In the genomic region with DNA sequence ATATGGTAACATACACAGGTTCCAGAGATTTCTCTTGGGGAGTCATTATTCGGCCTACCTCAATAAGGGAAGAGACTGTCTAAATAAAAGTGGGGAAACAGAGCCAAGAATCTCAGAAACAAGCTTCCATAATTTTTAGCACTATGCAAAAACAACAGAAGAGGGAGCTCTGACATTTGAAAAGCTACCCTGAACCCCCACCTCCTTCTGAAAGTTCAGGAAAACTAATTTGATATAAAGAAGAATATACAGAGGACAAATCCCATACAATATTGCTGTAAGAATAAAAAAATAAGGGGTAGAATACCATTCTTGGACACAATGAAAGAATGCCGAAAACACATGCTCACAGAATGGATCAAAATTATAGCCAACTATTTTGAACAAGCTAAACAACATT, we compare ENCODE assay signal across 10 cellular contexts. TPM values are rescaled to one million over a fixed set of nuclear protein-coding genes. Genes with fewer than 3 reads are reported as not detected.
DNase-seq lines count a peak whose midpoint lies in the region; ATAC-seq, FAIRE-seq and TF ChIP-seq lines count a peak whose summit lies in the region.
"Had no signal": no experiment of that assay in that cellular context is flagged by ENCODE, and none has a peak within 500 bp of the region (broad histone marks: within the 10 kb centered on the region; RNA-seq: fewer than 3 reads in every experiment).

No MANE protein-coding gene starts in this region.

- H4K20me1 ChIP-seq in DND-41 (ENCODE audit: insufficient read depth, low read length), result no peaks in the 10 kb centered on the region
- no peaks in the 10 kb centered on the region for H4K20me1 ChIP-seq in HepG2 (ENCODE audit: insufficient read depth, low read length)

- peaks cover 3% of the 10 kb centered on the region; the same call in 1 of the 2 replicates for H3K36me3 Mint-ChIP-seq in WTC11
- no peaks in the 10 kb centered on the region for H3K36me3 Mint-ChIP-seq in stimulated activated effector memory CD8-positive, alpha-beta T cell treated with anti-CD3 and anti-CD28 coated beads, Interleukin-12 subunit alpha, Interleukin-12 subunit beta, amount 100 ng/mL, for 72 hours
- H3K36me3 Mint-ChIP-seq in natural killer cell treated with Interleukin-12 subunit alpha and Interleukin-12 subunit beta and Interleukin-15 and Interleukin-18, amount 100 ng/mL, for 72 hours, result no peaks in the 10 kb centered on the region

- no peak for TF ChIP-seq RAD21 in HepG2 (CRISPR knock-in tag; IDR thresholded peaks at IDR 0.05)

- no peak for ATAC-seq in DND-41 (ENCODE audit: insufficient read depth, low read depth)
- ATAC-seq in WTC11, result no peak
- no peak for ATAC-seq in HepG2
- ATAC-seq in stimulated activated effector memory CD8-positive, alpha-beta T cell treated with anti-CD3 and anti-CD28 coated beads, Interleukin-12 subunit alpha, Interleukin-12 subunit beta, amount 100 ng/mL, for 72 hours, result no peak
- ATAC-seq in natural killer cell treated with Interleukin-12 subunit alpha and Interleukin-12 subunit beta and Interleukin-15 and Interleukin-18, amount 100 ng/mL, for 72 hours, result no peak
- ATAC-seq: naive thymus-derived CD4-positive, alpha-beta T cell had no signal

- H3K27ac Mint-ChIP-seq in WTC11, result peak overlapping the region; percentile 63; the same call in 1 of the 2 replicates
- no peak overlapping the region for H3K27ac Mint-ChIP-seq in stimulated activated effector memory CD8-positive, alpha-beta T cell treated with anti-CD3 and anti-CD28 coated beads, Interleukin-12 subunit alpha, Interleukin-12 subunit beta, amount 100 ng/mL, for 72 hours
- H3K27ac Mint-ChIP-seq in natural killer cell treated with Interleukin-12 subunit alpha and Interleukin-12 subunit beta and Interleukin-15 and Interleukin-18, amount 100 ng/mL, for 72 hours, result no peak overlapping the region
- H3K27ac Mint-ChIP-seq: naive thymus-derived CD4-positive, alpha-beta T cell had no signal

- CTCF ChIA-PET in WTC11 (lab: Charles Lee) (interaction anchor here (0.6 to 1.3 kb wide), 11 partner anchors 9 to 663 kb away, joined by 3 to 45 read pairs (median 4); a partner anchor contains a TSS), HepG2 (lab: Yijun Ruan, JAX; ENCODE audit: low intra/inter-chr PET ratio, low total read pairs) (interaction anchor here (1.4 kb wide), 1 partner anchor 26 kb away, joined by 7 read pairs; no protein-coding TSS in a partner anchor)

- intact Hi-C loops in HepG2 (cut with micrococcal nuclease; ENCODE audit: unreplicated experiment), result loop anchor here (2.0 kb wide), 1 partner anchor 26 kb away; no protein-coding TSS in a partner anchor

- H3K9ac ChIP-seq in DND-41 (ENCODE audit: low read depth, low read length), result no peak overlapping the region
- H3K9ac ChIP-seq in HepG2 (ENCODE audit: insufficient read depth, low read depth, low read length), result no peak overlapping the region

- H3K4me1 ChIP-seq in DND-41 (ENCODE audit: insufficient read depth, low read length) (no peaks in the 10 kb centered on the region), HepG2 (ENCODE audit: insufficient read depth, low read length) (no peaks in the 10 kb centered on the region)

- no peaks in the 10 kb centered on the region for H3K27me3 Mint-ChIP-seq in WTC11 (ENCODE audit: low read depth)
- H3K27me3 Mint-ChIP-seq in natural killer cell treated with Interleukin-12 subunit alpha and Interleukin-12 subunit beta and Interleukin-15 and Interleukin-18, amount 100 ng/mL, for 72 hours, result peaks cover 0 to 24% of the 10 kb centered on the region in 2 donors
- H3K27me3 Mint-ChIP-seq: naive thymus-derived CD4-positive, alpha-beta T cell had no signal

- peak; percentile 56 for TF ChIP-seq CTCF in DND-41 (IDR thresholded peaks at IDR 0.05; ENCODE audit: borderline replicate concordance, extremely low read depth, low read length, poor library complexity, severe bottlenecking)
- TF ChIP-seq CTCF in WTC11 (IDR thresholded peaks at IDR 0.05), result no peak
- TF ChIP-seq CTCF in HepG2 (CRISPR knock-in tag; IDR thresholded peaks at IDR 0.05), result peak; percentile 35; the same call in 1 of the 2 replicates

- H3K36me3 ChIP-seq in DND-41 (ENCODE audit: insufficient read depth, low read length), result no peaks in the 10 kb centered on the region
- H3K36me3 ChIP-seq in HepG2 (replicated peaks in 1 of 2; ENCODE audit: control insufficient read depth in 1 of 2, insufficient read depth in 2 of 2, low read length in 2 of 2), result no peaks in the 10 kb centered on the region

- no peaks in the 10 kb centered on the region for H3K79me2 ChIP-seq in DND-41 (ENCODE audit: insufficient read depth, low read length)
- H3K79me2 ChIP-seq in HepG2 (ENCODE audit: insufficient read depth, low read length), result no peaks in the 10 kb centered on the region

- no peak overlapping the region for H3K27ac ChIP-seq in DND-41 (ENCODE audit: low read length)
- H3K27ac ChIP-seq in HepG2 (ENCODE audit: extremely low read length, insufficient read depth, low read length), result no peak overlapping the region

- POLR2A ChIA-PET in WTC11 (lab: Charles Lee) (interaction anchor here (0.6 kb wide), 1 partner anchor 112 kb away, joined by 3 read pairs; no protein-coding TSS in a partner anchor), HepG2 (lab: Yijun Ruan, JAX) (no interaction called here)

- H3K4me1 Mint-ChIP-seq in WTC11, result peaks cover 26% of the 10 kb centered on the region
- H3K4me1 Mint-ChIP-seq in stimulated activated effector memory CD8-positive, alpha-beta T cell treated with anti-CD3 and anti-CD28 coated beads, Interleukin-12 subunit alpha, Interleukin-12 subunit beta, amount 100 ng/mL, for 72 hours, result no peaks in the 10 kb centered on the region
- H3K4me1 Mint-ChIP-seq in natural killer cell treated with Interleukin-12 subunit alpha and Interleukin-12 subunit beta and Interleukin-15 and Interleukin-18, amount 100 ng/mL, for 72 hours (ENCODE audit: low read depth in 2 of 2), result no peaks in the 10 kb centered on the region

- H3K4me3 Mint-ChIP-seq in WTC11, result no peak overlapping the region
- H3K4me3 Mint-ChIP-seq in stimulated activated effector memory CD8-positive, alpha-beta T cell treated with anti-CD3 and anti-CD28 coated beads, Interleukin-12 subunit alpha, Interleukin-12 subunit beta, amount 100 ng/mL, for 72 hours, result no peak overlapping the region
- no peak overlapping the region for H3K4me3 Mint-ChIP-seq in natural killer cell treated with Interleukin-12 subunit alpha and Interleukin-12 subunit beta and Interleukin-15 and Interleukin-18, amount 100 ng/mL, for 72 hours
- H3K4me3 Mint-ChIP-seq: naive thymus-derived CD4-positive, alpha-beta T cell had no signal

- no peak overlapping the region for H3K4me3 ChIP-seq in DND-41 (ENCODE audit: low read depth in 1 of 2, low read length in 2 of 2)
- H3K4me3 ChIP-seq in HepG2 (replicated peaks in 1 of 3; ENCODE audit: insufficient read depth in 1 of 3, low read depth in 2 of 3, low read length in 3 of 3), result no peak overlapping the region

- DNase-seq in DND-41 (no peak), HT1080 (ENCODE audit: low read depth) (peak; percentile 33), WTC11 (ENCODE audit: low spot score) (no peak), HepG2 (ENCODE audit: low spot score) (no peak), iPS-NIHi11 (ENCODE audit: low spot score) (no peak)
- DNase-seq in stimulated activated effector memory CD8-positive, alpha-beta T cell treated with anti-CD3 and anti-CD28 coated beads, Interleukin-12 subunit alpha, Interleukin-12 subunit beta, amount 100 ng/mL, for 72 hours (ENCODE audit: low spot score in 2 of 2), result no peak
- no peak for DNase-seq in natural killer cell treated with Interleukin-12 subunit alpha and Interleukin-12 subunit beta and Interleukin-15 and Interleukin-18, amount 100 ng/mL, for 72 hours (ENCODE audit: low spot score)
- DNase-seq in stimulated activated CD4-positive, alpha-beta T cell treated with anti-CD3 and anti-CD28 coated beads, Interleukin-4, amount 100 ng/mL, for 4 hours, result no peak
- DNase-seq: NCI-H226 had no signal

- H2AFZ ChIP-seq in DND-41 (ENCODE audit: low read depth, low read length), result no peak overlapping the region
- H2AFZ ChIP-seq in HepG2 (ENCODE audit: low read length), result no peak overlapping the region

- FAIRE-seq in HepG2 (lab: Jason Lieb, UNC), result no peak

- WGBS in HepG2 (ENCODE audit: low lambda C conversion rate), result 43% methylated on average over 2 of the region's 2 CpGs

- peaks cover 6% of the 10 kb centered on the region for H3K9me3 Mint-ChIP-seq in WTC11
- H3K9me3 Mint-ChIP-seq in stimulated activated effector memory CD8-positive, alpha-beta T cell treated with anti-CD3 and anti-CD28 coated beads, Interleukin-12 subunit alpha, Interleukin-12 subunit beta, amount 100 ng/mL, for 72 hours, result no peaks in the 10 kb centered on the region
- no peaks in the 10 kb centered on the region for H3K9me3 Mint-ChIP-seq in natural killer cell treated with Interleukin-12 subunit alpha and Interleukin-12 subunit beta and Interleukin-15 and Interleukin-18, amount 100 ng/mL, for 72 hours

- no peak for TF ChIP-seq POLR2A in HepG2 (IDR thresholded peaks at IDR 0.05; ENCODE audit: insufficient read depth in 1 of 2, low read depth in 2 of 2, low read length in 2 of 2)

- H3K4me2 ChIP-seq in DND-41 (ENCODE audit: insufficient read depth, low read length), result no peak overlapping the region
- H3K4me2 ChIP-seq in HepG2 (ENCODE audit: low read depth, low read length), result no peak overlapping the region

- TF ChIP-seq EP300 in HepG2 (IDR thresholded peaks at IDR 0.05; ENCODE audit: low read depth in 2 of 2, low read length in 2 of 2) (no peak), HepG2 (CRISPR knock-in tag; IDR thresholded peaks at IDR 0.05; ENCODE audit: borderline replicate concordance) (no peak)

- in situ Hi-C loops in HepG2 (cut with HindIII; ENCODE audit: extremely low pct_ligation_motif_present, low pct_unique_long_range_greater_than_20kb), result no loop called here

- BruUV-seq in HepG2 (replicated peaks; lab: Mats Ljungman, UMichigan), result no TSS peak

- H3K9me3 ChIP-seq in DND-41 (ENCODE audit: insufficient read depth, low read length, severe bottlenecking) (no peaks in the 10 kb centered on the region), HepG2 (ENCODE audit: low read length) (no peaks in the 10 kb centered on the region)

- no peaks in the 10 kb centered on the region for H3K27me3 ChIP-seq in DND-41 (ENCODE audit: insufficient read depth, low read length, poor library complexity)
- no peaks in the 10 kb centered on the region for H3K27me3 ChIP-seq in HepG2 (ENCODE audit: control insufficient read depth in 1 of 2, insufficient read depth in 2 of 2, low read length in 2 of 2)

RNA-seq across cellular contexts. Expression of a gene that starts 14.3 kb away (rescaled TPM):
- total RNA-seq in HT1080 (2014; rRNA removed; shearing (Covaris generic)), result 8.4 and 8.6 TPM in 2 replicates
- 4.0 and 5.8 TPM in 2 replicates for polyA plus RNA-seq in HT1080 (2015; cell fraction: cytosol; rRNA removed)
- polyA plus RNA-seq in HT1080 (2015; cell fraction: nucleus; rRNA removed), result 4.7 and 4.8 TPM in 2 replicates
- total RNA-seq in WTC11 (2021) (4.9 to 6.7 TPM (median 6.6 TPM) in 3 replicates), HepG2 (2016; rRNA removed; fragmentation: Illumina TruSeq; extraction: Trizol) (3.9 and 7.2 TPM in 2 replicates)
- 0.79 and 0.91 TPM in 2 replicates for total RNA-seq in HepG2 (2016; cell fraction: cytosol; rRNA removed; fragmentation: Illumina TruSeq; extraction: Trizol; ENCODE audit: low read depth)
- total RNA-seq in HepG2 (2016; cell fraction: insoluble cytoplasmic fraction; rRNA removed; fragmentation: Illumina TruSeq; extraction: Trizol), result 4.5 and 6.4 TPM in 2 replicates
- total RNA-seq in HepG2 (2016; cell fraction: membrane; rRNA removed; fragmentation: Illumina TruSeq; extraction: Trizol), result 2.5 and 2.7 TPM in 2 replicates
- 3.9 and 4.7 TPM in 2 replicates for total RNA-seq in HepG2 (2016; cell fraction: nucleus; rRNA removed; fragmentation: Illumina TruSeq; extraction: Trizol)
- polyA plus RNA-seq in HepG2 (2011; rRNA removed), result 1.9 and 2.3 TPM in 2 replicates
- 1.7 TPM in 2 replicates for polyA plus RNA-seq in HepG2 (2011; cell fraction: cytosol; rRNA removed)
- polyA plus RNA-seq in HepG2 (2011; cell fraction: nucleus; rRNA removed), result 1.8 and 2.0 TPM in 2 replicates
- polyA plus RNA-seq in HepG2 (2012), result 1.2 and 1.9 TPM in 2 replicates
- 0.16 and 0.38 TPM in 2 replicates for polyA plus RNA-seq in HepG2 (2016; cell fraction: cytosol; fragmentation: Illumina TruSeq; extraction: Trizol; ENCODE audit: low read depth)
- polyA plus RNA-seq in HepG2 (2016; cell fraction: insoluble cytoplasmic fraction; fragmentation: Illumina TruSeq; extraction: Trizol; ENCODE audit: low read depth), result 4.1 and 4.4 TPM in 2 replicates
- 0.73 and 1.2 TPM in 2 replicates for polyA plus RNA-seq in HepG2 (2016; cell fraction: membrane; fragmentation: Illumina TruSeq; extraction: Trizol; ENCODE audit: low read depth)
- polyA plus RNA-seq in HepG2 (2016; cell fraction: nucleus; fragmentation: Illumina TruSeq; extraction: Trizol; ENCODE audit: insufficient read depth, low read depth), result 6.2 and 8.6 TPM in 2 replicates
- polyA minus RNA-seq in HepG2 (2011; rRNA and poly(A)+ RNA removed; ENCODE audit: low replicate concordance), result 3.2 and 13.5 TPM in 2 replicates
- polyA minus RNA-seq in HepG2 (2011; cell fraction: cytosol; rRNA and poly(A)+ RNA removed), result 1.9 and 3.3 TPM in 2 replicates
- polyA minus RNA-seq in HepG2 (2011; cell fraction: nucleus; rRNA and poly(A)+ RNA removed), result 4.5 and 5.2 TPM in 2 replicates
- total RNA-seq in natural killer cell treated with Interleukin-12 subunit alpha and Interleukin-12 subunit beta and Interleukin-15 and Interleukin-18, amount 100 ng/mL, for 72 hours, result 10 to 100 TPM; 12.5 to 16.6 TPM
